1 cellular context compared by ENCODE assay signal in genomic region chr19:50376166-50377050, GRCh38.
TF ChIP-seq lines count a peak whose summit lies in the region.

Gene NR1H2 (plus strand): TSS chr19:50376457. CDS start chr19:50377606, 1,149 bp downstream.

TF ChIP-seq in GM12878, 131 proteins besides CTCF, POLR2A, EP300 and RAD21 (continued from another document and continues in another):
- TF ChIP-seq, protein P1, sequence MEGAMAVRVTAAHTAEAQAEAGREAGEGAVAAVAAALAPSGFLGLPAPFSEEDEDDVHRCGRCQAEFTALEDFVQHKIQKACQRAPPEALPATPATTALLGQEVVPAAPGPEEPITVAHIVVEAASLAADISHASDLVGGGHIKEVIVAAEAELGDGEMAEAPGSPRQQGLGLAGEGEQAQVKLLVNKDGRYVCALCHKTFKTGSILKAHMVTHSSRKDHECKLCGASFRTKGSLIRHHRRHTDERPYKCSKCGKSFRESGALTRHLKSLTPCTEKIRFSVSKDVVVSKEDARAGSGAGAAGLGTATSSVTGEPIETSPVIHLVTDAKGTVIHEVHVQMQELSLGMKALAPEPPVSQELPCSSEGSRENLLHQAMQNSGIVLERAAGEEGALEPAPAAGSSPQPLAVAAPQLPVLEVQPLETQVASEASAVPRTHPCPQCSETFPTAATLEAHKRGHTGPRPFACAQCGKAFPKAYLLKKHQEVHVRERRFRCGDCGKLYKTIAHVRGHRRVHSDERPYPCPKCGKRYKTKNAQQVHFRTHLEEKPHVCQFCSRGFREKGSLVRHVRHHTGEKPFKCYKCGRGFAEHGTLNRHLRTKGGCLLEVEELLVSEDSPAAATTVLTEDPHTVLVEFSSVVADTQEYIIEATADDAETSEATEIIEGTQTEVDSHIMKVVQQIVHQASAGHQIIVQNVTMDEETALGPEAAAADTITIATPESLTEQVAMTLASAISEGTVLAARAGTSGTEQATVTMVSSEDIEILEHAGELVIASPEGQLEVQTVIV (IDR thresholded peaks at IDR 0.05; ENCODE audit: borderline replicate concordance, partially characterized antibody): peak; percentile 62
- no peak for TF ChIP-seq CBX3 (IDR thresholded peaks at IDR 0.05; ENCODE audit: borderline replicate concordance, low read depth)
- TF ChIP-seq MXI1 (IDR thresholded peaks at IDR 0.05; ENCODE audit: low read depth, low read length): peak; percentile 80; the same call in 1 of the 2 replicates
- no peak for TF ChIP-seq KDM1A (IDR thresholded peaks at IDR 0.05; ENCODE audit: borderline replicate concordance)
- TF ChIP-seq, protein P2, sequence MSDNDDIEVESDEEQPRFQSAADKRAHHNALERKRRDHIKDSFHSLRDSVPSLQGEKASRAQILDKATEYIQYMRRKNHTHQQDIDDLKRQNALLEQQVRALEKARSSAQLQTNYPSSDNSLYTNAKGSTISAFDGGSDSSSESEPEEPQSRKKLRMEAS (IDR thresholded peaks at IDR 0.05; ENCODE audit: low read depth, low read length): peak; percentile 29; the same call in 1 of the 2 replicates
- TF ChIP-seq RELA (IDR thresholded peaks at IDR 0.05; ENCODE audit: borderline replicate concordance, partially characterized antibody): peak; percentile 57
- no peak for TF ChIP-seq RAD51 (IDR thresholded peaks at IDR 0.05)
- no peak for TF ChIP-seq CHD4 (IDR thresholded peaks at IDR 0.05)
- peak; percentile 72 for TF ChIP-seq SP1 (IDR thresholded peaks at IDR 0.05; ENCODE audit: low read depth, low read length)
- peak; percentile 99 for TF ChIP-seq WRNIP1 (IDR thresholded peaks at IDR 0.05; ENCODE audit: borderline replicate concordance, low read depth, low read length)
- no peak for TF ChIP-seq RBBP5 (conservative IDR thresholded peaks at IDR 0.05)
- peak; percentile 30 for TF ChIP-seq MEF2B (IDR thresholded peaks at IDR 0.05; ENCODE audit: partially characterized antibody, poor library complexity, severe bottlenecking)
- peak; percentile 66; the same call in 1 of the 2 replicates for TF ChIP-seq IRF4 (IDR thresholded peaks at IDR 0.05; ENCODE audit: low read depth, low read length)
- TF ChIP-seq SMAD1 (IDR thresholded peaks at IDR 0.05; ENCODE audit: low read depth, partially characterized antibody): peak; percentile 51
- TF ChIP-seq, protein P3, sequence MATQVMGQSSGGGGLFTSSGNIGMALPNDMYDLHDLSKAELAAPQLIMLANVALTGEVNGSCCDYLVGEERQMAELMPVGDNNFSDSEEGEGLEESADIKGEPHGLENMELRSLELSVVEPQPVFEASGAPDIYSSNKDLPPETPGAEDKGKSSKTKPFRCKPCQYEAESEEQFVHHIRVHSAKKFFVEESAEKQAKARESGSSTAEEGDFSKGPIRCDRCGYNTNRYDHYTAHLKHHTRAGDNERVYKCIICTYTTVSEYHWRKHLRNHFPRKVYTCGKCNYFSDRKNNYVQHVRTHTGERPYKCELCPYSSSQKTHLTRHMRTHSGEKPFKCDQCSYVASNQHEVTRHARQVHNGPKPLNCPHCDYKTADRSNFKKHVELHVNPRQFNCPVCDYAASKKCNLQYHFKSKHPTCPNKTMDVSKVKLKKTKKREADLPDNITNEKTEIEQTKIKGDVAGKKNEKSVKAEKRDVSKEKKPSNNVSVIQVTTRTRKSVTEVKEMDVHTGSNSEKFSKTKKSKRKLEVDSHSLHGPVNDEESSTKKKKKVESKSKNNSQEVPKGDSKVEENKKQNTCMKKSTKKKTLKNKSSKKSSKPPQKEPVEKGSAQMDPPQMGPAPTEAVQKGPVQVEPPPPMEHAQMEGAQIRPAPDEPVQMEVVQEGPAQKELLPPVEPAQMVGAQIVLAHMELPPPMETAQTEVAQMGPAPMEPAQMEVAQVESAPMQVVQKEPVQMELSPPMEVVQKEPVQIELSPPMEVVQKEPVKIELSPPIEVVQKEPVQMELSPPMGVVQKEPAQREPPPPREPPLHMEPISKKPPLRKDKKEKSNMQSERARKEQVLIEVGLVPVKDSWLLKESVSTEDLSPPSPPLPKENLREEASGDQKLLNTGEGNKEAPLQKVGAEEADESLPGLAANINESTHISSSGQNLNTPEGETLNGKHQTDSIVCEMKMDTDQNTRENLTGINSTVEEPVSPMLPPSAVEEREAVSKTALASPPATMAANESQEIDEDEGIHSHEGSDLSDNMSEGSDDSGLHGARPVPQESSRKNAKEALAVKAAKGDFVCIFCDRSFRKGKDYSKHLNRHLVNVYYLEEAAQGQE (IDR thresholded peaks at IDR 0.05; ENCODE audit: low read depth, low read length): no peak
- TF ChIP-seq, protein P4, sequence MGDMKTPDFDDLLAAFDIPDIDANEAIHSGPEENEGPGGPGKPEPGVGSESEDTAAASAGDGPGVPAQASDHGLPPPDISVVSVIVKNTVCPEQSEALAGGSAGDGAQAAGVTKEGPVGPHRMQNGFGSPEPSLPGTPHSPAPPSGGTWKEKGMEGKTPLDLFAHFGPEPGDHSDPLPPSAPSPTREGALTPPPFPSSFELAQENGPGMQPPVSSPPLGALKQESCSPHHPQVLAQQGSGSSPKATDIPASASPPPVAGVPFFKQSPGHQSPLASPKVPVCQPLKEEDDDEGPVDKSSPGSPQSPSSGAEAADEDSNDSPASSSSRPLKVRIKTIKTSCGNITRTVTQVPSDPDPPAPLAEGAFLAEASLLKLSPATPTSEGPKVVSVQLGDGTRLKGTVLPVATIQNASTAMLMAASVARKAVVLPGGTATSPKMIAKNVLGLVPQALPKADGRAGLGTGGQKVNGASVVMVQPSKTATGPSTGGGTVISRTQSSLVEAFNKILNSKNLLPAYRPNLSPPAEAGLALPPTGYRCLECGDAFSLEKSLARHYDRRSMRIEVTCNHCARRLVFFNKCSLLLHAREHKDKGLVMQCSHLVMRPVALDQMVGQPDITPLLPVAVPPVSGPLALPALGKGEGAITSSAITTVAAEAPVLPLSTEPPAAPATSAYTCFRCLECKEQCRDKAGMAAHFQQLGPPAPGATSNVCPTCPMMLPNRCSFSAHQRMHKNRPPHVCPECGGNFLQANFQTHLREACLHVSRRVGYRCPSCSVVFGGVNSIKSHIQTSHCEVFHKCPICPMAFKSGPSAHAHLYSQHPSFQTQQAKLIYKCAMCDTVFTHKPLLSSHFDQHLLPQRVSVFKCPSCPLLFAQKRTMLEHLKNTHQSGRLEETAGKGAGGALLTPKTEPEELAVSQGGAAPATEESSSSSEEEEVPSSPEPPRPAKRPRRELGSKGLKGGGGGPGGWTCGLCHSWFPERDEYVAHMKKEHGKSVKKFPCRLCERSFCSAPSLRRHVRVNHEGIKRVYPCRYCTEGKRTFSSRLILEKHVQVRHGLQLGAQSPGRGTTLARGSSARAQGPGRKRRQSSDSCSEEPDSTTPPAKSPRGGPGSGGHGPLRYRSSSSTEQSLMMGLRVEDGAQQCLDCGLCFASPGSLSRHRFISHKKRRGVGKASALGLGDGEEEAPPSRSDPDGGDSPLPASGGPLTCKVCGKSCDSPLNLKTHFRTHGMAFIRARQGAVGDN (IDR thresholded peaks at IDR 0.05): peak; percentile 38; the same call in 1 of the 2 replicates
- peak; percentile 92; the same call in 1 of the 2 replicates for TF ChIP-seq CHD1 (IDR thresholded peaks at IDR 0.05; ENCODE audit: low read depth, low read length)
- peak; percentile 100 for TF ChIP-seq GABPA (IDR thresholded peaks at IDR 0.05; ENCODE audit: low read depth)
- no peak for TF ChIP-seq ZBTB4 (CRISPR knock-in tag; IDR thresholded peaks at IDR 0.05)
- TF ChIP-seq, protein P5, sequence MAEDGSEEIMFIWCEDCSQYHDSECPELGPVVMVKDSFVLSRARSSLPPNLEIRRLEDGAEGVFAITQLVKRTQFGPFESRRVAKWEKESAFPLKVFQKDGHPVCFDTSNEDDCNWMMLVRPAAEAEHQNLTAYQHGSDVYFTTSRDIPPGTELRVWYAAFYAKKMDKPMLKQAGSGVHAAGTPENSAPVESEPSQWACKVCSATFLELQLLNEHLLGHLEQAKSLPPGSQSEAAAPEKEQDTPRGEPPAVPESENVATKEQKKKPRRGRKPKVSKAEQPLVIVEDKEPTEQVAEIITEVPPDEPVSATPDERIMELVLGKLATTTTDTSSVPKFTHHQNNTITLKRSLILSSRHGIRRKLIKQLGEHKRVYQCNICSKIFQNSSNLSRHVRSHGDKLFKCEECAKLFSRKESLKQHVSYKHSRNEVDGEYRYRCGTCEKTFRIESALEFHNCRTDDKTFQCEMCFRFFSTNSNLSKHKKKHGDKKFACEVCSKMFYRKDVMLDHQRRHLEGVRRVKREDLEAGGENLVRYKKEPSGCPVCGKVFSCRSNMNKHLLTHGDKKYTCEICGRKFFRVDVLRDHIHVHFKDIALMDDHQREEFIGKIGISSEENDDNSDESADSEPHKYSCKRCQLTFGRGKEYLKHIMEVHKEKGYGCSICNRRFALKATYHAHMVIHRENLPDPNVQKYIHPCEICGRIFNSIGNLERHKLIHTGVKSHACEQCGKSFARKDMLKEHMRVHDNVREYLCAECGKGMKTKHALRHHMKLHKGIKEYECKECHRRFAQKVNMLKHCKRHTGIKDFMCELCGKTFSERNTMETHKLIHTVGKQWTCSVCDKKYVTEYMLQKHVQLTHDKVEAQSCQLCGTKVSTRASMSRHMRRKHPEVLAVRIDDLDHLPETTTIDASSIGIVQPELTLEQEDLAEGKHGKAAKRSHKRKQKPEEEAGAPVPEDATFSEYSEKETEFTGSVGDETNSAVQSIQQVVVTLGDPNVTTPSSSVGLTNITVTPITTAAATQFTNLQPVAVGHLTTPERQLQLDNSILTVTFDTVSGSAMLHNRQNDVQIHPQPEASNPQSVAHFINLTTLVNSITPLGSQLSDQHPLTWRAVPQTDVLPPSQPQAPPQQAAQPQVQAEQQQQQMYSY (CRISPR knock-in tag; IDR thresholded peaks at IDR 0.05): no peak
- TF ChIP-seq RB1 (IDR thresholded peaks at IDR 0.05; ENCODE audit: borderline replicate concordance): peak; percentile 65
- 0 out of 4 replicates have a peak, but pooled peaks of 1 of the 2 experiments have one; percentile 24 for TF ChIP-seq CEBPB (IDR thresholded peaks at IDR 0.05; ENCODE audit: borderline replicate concordance in 1 of 2, low read depth in 2 of 2, low read length in 2 of 2)
- peak; percentile 65; the same call in 1 of the 2 replicates for TF ChIP-seq HSF1 (IDR thresholded peaks at IDR 0.05; ENCODE audit: low read depth, low read length)
- no peak for TF ChIP-seq CUX1 (IDR thresholded peaks at IDR 0.05; ENCODE audit: insufficient replicate concordance, low read depth, low read length)
- TF ChIP-seq CREB1 (IDR thresholded peaks at IDR 0.05; ENCODE audit: low read depth): peak; percentile 97
- no peak for TF ChIP-seq HDAC6 (IDR thresholded peaks at IDR 0.05; ENCODE audit: unreplicated experiment)
- no peak for TF ChIP-seq SREBF1 (IDR thresholded peaks at IDR 0.05; ENCODE audit: low read length)
- TF ChIP-seq CBX5 (IDR thresholded peaks at IDR 0.05; ENCODE audit: low read depth): no peak; the same call in 1 of the 2 replicates
- TF ChIP-seq STAT3 (IDR thresholded peaks at IDR 0.05; ENCODE audit: low read depth, low read length): no peak
